23 cellular contexts compared by ENCODE assay signal in the genomic region with DNA sequence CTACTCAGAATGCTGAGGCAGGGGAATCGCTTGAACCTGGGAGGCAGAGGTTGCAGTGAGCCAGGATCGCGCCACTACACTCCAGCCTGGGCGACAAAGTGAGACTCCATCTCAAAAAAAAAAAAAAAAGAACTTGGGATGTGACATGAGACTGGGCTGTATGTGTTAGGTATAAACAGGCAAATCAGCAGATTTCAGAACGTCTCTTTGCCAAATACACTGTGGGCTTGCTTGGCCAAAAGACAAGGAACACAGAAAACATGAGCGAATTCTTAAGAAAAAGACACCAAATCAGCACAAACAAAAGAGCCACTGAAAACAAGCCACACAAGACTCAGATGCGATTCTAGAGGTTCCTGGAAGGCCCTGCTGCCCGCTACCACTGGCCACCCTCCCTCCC. TPM values are rescaled to one million over a fixed set of nuclear protein-coding genes. Genes with fewer than 3 reads are reported as not detected.
A peak's percentile ranks its signal among the peaks of the same experiment; 100 is the strongest.
DNase-seq lines count a peak whose midpoint lies in the region; ATAC-seq, FAIRE-seq and TF ChIP-seq lines count a peak whose summit lies in the region.
"Had no signal": no experiment of that assay in that cellular context is flagged by ENCODE, and none has a peak within 500 bp of the region (broad histone marks: within the 10 kb centered on the region; RNA-seq: fewer than 3 reads in every experiment).

No MANE protein-coding gene starts in this region.

- CTCF ChIA-PET in K562 (lab: Yijun Ruan, JAX; ENCODE audit: low intra/inter-chr PET ratio) = interaction anchor here (0.7 kb wide), 1 partner anchor 1058 kb away, joined by 5 read pairs; no protein-coding TSS in a partner anchor

- no peaks in the 10 kb centered on the region for H3K9me3 Mint-ChIP-seq in GM23338
- H3K9me3 Mint-ChIP-seq: CD4-positive, alpha-beta memory T cell; HFFc6 had no signal

- TF ChIP-seq EP300 in K562 (IDR thresholded peaks at IDR 0.05; ENCODE audit: low read length) = no peak

- intact Hi-C loops in K562 (cut with micrococcal nuclease) = no loop called here

- TF ChIP-seq CTCF in GM23338 (conservative IDR thresholded peaks at IDR 0.05; ENCODE audit: low read depth in 2 of 2) = no peak
- TF ChIP-seq CTCF in K562 (IDR thresholded peaks at IDR 0.05 in 2 of 3, conservative IDR thresholded peaks at IDR 0.05 in 1 of 3; ENCODE audit: insufficient read depth in 2 of 3, low read depth in 1 of 3, low read length in 3 of 3) = no peak

- H3K4me3 ChIP-seq in GM23338 (no peak overlapping the region), K562 (no peak overlapping the region)
- H3K4me3 ChIP-seq: BLaER1, GM12878 had no signal

- H3K4me3 Mint-ChIP-seq in GM23338 = no peak overlapping the region
- H3K4me3 Mint-ChIP-seq: CD14-positive monocyte; CD4-positive, alpha-beta memory T cell; HFFc6 had no signal

- BruUV-seq in K562 (replicated peaks; lab: Mats Ljungman, UMichigan) = no TSS peak

- FAIRE-seq in K562 (lab: Jason Lieb, UNC) = no peak
- FAIRE-seq: GM19239 had no signal

- H3K9me2 ChIP-seq in GM23338 (ENCODE audit: insufficient read depth) = no peaks in the 10 kb centered on the region

- no peaks in the 10 kb centered on the region for H3F3A ChIP-seq in GM23338 (replicated peaks; ENCODE audit: low read depth)

- 17% methylated on average over 7 of the region's 8 CpGs for WGBS in K562 (ENCODE audit: insufficient coverage, low coverage, missing lambda C conversion rate)

- peaks cover 4% of the 10 kb centered on the region; the same call in 1 of the 3 replicates for H3K36me3 Mint-ChIP-seq in GM23338 (ENCODE audit: low read depth)

- H4K20me1 ChIP-seq in GM23338 (replicated peaks; ENCODE audit: insufficient read depth) = no peaks in the 10 kb centered on the region
- no peaks in the 10 kb centered on the region for H4K20me1 ChIP-seq in K562 (replicated peaks; ENCODE audit: control insufficient read depth, insufficient read depth, low read length)
- H4K20me1 ChIP-seq: BLaER1 had no signal

- no peaks in the 10 kb centered on the region for H3K27me3 ChIP-seq in GM23338 (ENCODE audit: insufficient read depth)
- peaks cover 40 to 77% of the 10 kb centered on the region in 2 experiments for H3K27me3 ChIP-seq in K562 (ENCODE audit: control insufficient read depth in 2 of 2, insufficient read depth in 2 of 2, low read length in 2 of 2)
- H3K27me3 ChIP-seq: BLaER1 had no signal

- H3K4me1 ChIP-seq in GM23338 (ENCODE audit: insufficient read depth) = 0 out of 2 replicates have a peak, but pooled peaks cover 10% of the 10 kb centered on the region
- H3K4me1 ChIP-seq in K562 (replicated peaks in 1 of 2; ENCODE audit: control insufficient read depth in 2 of 2, insufficient read depth in 2 of 2, low read length in 2 of 2) = peaks cover 0 to 7% of the 10 kb centered on the region in 2 experiments; a peak in 1 of 5 replicates

- no peaks in the 10 kb centered on the region for H3K36me3 ChIP-seq in GM23338 (ENCODE audit: insufficient read depth)
- no peaks in the 10 kb centered on the region for H3K36me3 ChIP-seq in K562 (ENCODE audit: control insufficient read depth, insufficient read depth, low read length)
- H3K36me3 ChIP-seq: BLaER1 had no signal

- POLR2A ChIA-PET in K562 (lab: Yijun Ruan, JAX) = interaction anchor here (0.6 to 1.3 kb wide), 4 partner anchors 11 to 627 kb away, joined by 3 to 4 read pairs (median 4); no protein-coding TSS in a partner anchor

- TF ChIP-seq POLR2A in K562 (conservative IDR thresholded peaks at IDR 0.05) = no peak

- H2AFZ ChIP-seq in GM23338 (peak overlapping the region; percentile 32; the same call in 1 of the 2 replicates), K562 (ENCODE audit: low read depth, low read length) (no peak overlapping the region)

- H3K27ac ChIP-seq in GM23338 (ENCODE audit: low read depth) (no peak overlapping the region), K562 (ENCODE audit: extremely low read depth, low read depth, low read length) (no peak overlapping the region)
- H3K27ac ChIP-seq: BLaER1, HL-60 had no signal

- H3K9ac ChIP-seq in K562 (ENCODE audit: insufficient read depth in 1 of 2, low read depth in 2 of 2, low read length in 2 of 2) = no peak overlapping the region
- H3K9ac ChIP-seq: BLaER1 had no signal

- no peak for DNase-seq in GM23338 (ENCODE audit: low spot score)
- DNase-seq in RPMI8226 = peak; percentile 49
- no peak for DNase-seq in K562 (ENCODE audit: extremely low read depth in 1 of 4, low spot score in 3 of 4)
- peak; percentile 8 for DNase-seq in stromal cell of bone marrow (ENCODE audit: low read depth)
- DNase-seq in NCI-H2196 (lab: John Stamatoyannopoulos, UW; ENCODE audit: unreplicated experiment) = no peak
- DNase-seq in activated gamma-delta T cell (lab: John Stamatoyannopoulos, UW) = no peak
- no peak for DNase-seq in stimulated activated CD4-positive, alpha-beta T cell treated with anti-CD3 and anti-CD28 coated beads, Interleukin-12 subunit alpha, Interleukin-12 subunit beta, amount 100 ng/mL, for 4 hours
- DNase-seq: 8988T; CD4-positive, alpha-beta memory T cell; DMS79 treated with DMSO at 0.1 percent for 48 hours; GF-D8; HCEC 1CT; HFFc6 had no signal

- H3K4me1 Mint-ChIP-seq in GM23338 = peaks cover 21% of the 10 kb centered on the region

- no peaks in the 10 kb centered on the region for H3K9me1 ChIP-seq in K562 (ENCODE audit: control insufficient read depth, insufficient read depth, low read length)

- in situ Hi-C loops in K562 (cut with MboI) = no loop called here

- H3K27me3 Mint-ChIP-seq in GM23338 (ENCODE audit: insufficient read depth, low read depth, poor library complexity) = peaks cover 8% of the 10 kb centered on the region

- H3K27ac Mint-ChIP-seq in GM23338 = no peak overlapping the region
- H3K27ac Mint-ChIP-seq: CD14-positive monocyte, HFFc6 had no signal

- no peak for ATAC-seq in GM23338
- no peak for ATAC-seq in K562
- ATAC-seq in GM18861 (IDR thresholded peaks at IDR 0.05; ENCODE audit: unreplicated experiment) = no peak
- ATAC-seq: GM12878 had no signal

- TF ChIP-seq RAD21 in K562 (CRISPR knock-in tag; conservative IDR thresholded peaks at IDR 0.05 in 1 of 2, IDR thresholded peaks at IDR 0.05 in 1 of 2) = no peak

- no peaks in the 10 kb centered on the region for H3K79me2 ChIP-seq in GM23338 (replicated peaks; ENCODE audit: insufficient read depth)
- H3K79me2 ChIP-seq in K562 (ENCODE audit: control insufficient read depth, insufficient read depth, low read length) = no peaks in the 10 kb centered on the region

- no peak overlapping the region for H3K4me2 ChIP-seq in GM23338
- no peak overlapping the region for H3K4me2 ChIP-seq in K562 (ENCODE audit: insufficient read depth, low read length)
- H3K4me2 ChIP-seq: BLaER1 had no signal

- no peaks in the 10 kb centered on the region for H3K9me3 ChIP-seq in K562 (replicated peaks; ENCODE audit: control insufficient read depth, insufficient read depth, low read depth, low read length)
- H3K9me3 ChIP-seq: BLaER1 had no signal

TF ChIP-seq in GM23338, 12 proteins besides CTCF, POLR2A, EP300 and RAD21 (continues in another document):
- TF ChIP-seq EZH2phosphoT487 (IDR thresholded peaks at IDR 0.05; ENCODE audit: unreplicated experiment) (no peak), JUNB (IDR thresholded peaks at IDR 0.05; ENCODE audit: unreplicated experiment) (no peak)

RNA-seq across cellular contexts. Expression of a gene that starts 12.5 kb away (rescaled TPM):
- 0.19 and 1.2 TPM in 2 replicates for total RNA-seq in GM23338 (2014; rRNA removed; shearing (Covaris generic))
- polyA plus RNA-seq in GM23338 (2016; fragmentation: Nextera tagmentation; extraction: Ambion mirVana) (0.47 and 0.78 TPM in 2 replicates), K562 (2011; rRNA removed) (0.07 TPM in 1 of 2 replicates, not detected in the other), K562 (2014; fragmentation: Illumina TruSeq; extraction: Trizol) (0.12 and 0.32 TPM in 2 replicates), K562 (2014; fragmentation: Nextera tagmentation; extraction: Ambion mirVana) (under 1 TPM; 0.08 to 0.17 TPM), K562 (2014; rRNA removed) (not detected in 2 replicates)
- total RNA-seq in K562 (2011; cell fraction: chromatin; rRNA removed; ENCODE audit: low replicate concordance) = not detected in 2 replicates
- not detected in 2 replicates for total RNA-seq in K562 (2011; cell fraction: nucleolus; rRNA removed)
- not detected in 2 replicates for total RNA-seq in K562 (2011; cell fraction: nucleoplasm; rRNA removed)
- total RNA-seq in K562 (2014; rRNA removed) (0.12 TPM in 1 of 2 replicates, not detected in the other), K562 (2014; rRNA removed; fragmentation: Illumina TruSeq; extraction: Trizol) (0.16 and 0.22 TPM in 2 replicates), K562 (2015; rRNA removed; fragmentation: Illumina TruSeq; extraction: Trizol) (not detected in 2 replicates), K562 (2021) (0.16 and 0.22 TPM in 2 replicates)
- not detected in 2 replicates for polyA plus RNA-seq in K562 (2011; cell fraction: cytosol; rRNA removed)
- polyA plus RNA-seq in K562 (2011; cell fraction: nucleus; rRNA removed) = not detected in 2 replicates
- 0.07 and 0.14 TPM in 2 replicates for polyA plus RNA-seq in K562 (2012)
- polyA minus RNA-seq in K562 (2011; rRNA and poly(A)+ RNA removed) = not detected in 2 replicates
- not detected in 2 replicates for polyA minus RNA-seq in K562 (2011; cell fraction: cytosol; rRNA and poly(A)+ RNA removed)
- polyA minus RNA-seq in K562 (2011; cell fraction: nucleus; rRNA and poly(A)+ RNA removed) = not detected in 2 replicates
- total RNA-seq: HT1080 had no signal

RNA-seq across cellular contexts. Expression of a gene that starts 38.3 kb away (rescaled TPM):
- total RNA-seq in GM23338 (2014; rRNA removed; shearing (Covaris generic)) = not detected in 2 replicates
- polyA plus RNA-seq in GM23338 (2016; fragmentation: Nextera tagmentation; extraction: Ambion mirVana) = not detected in 2 replicates
- not detected in 2 replicates for total RNA-seq in K562 (2011; cell fraction: chromatin; rRNA removed; ENCODE audit: low replicate concordance)
- total RNA-seq in K562 (2011; cell fraction: nucleolus; rRNA removed) = not detected in 2 replicates
- not detected in 2 replicates for total RNA-seq in K562 (2011; cell fraction: nucleoplasm; rRNA removed)
- total RNA-seq in K562 (2014; rRNA removed) = not detected in 2 replicates
- total RNA-seq in K562 (2014; rRNA removed; fragmentation: Illumina TruSeq; extraction: Trizol) = not detected in 2 replicates
- total RNA-seq in K562 (2015; rRNA removed; fragmentation: Illumina TruSeq; extraction: Trizol) = not detected in 2 replicates
- total RNA-seq in K562 (2021) = not detected in 2 replicates
- not detected in 2 replicates for polyA plus RNA-seq in K562 (2011; rRNA removed)
- not detected in 2 replicates for polyA plus RNA-seq in K562 (2011; cell fraction: cytosol; rRNA removed)
- polyA plus RNA-seq in K562 (2011; cell fraction: nucleus; rRNA removed) = not detected in 2 replicates
- polyA plus RNA-seq in K562 (2012) = not detected in 2 replicates
- not detected in 2 replicates for polyA plus RNA-seq in K562 (2014; fragmentation: Illumina TruSeq; extraction: Trizol)
- not detected for polyA plus RNA-seq in K562 (2014; fragmentation: Nextera tagmentation; extraction: Ambion mirVana)
- not detected in 2 replicates for polyA plus RNA-seq in K562 (2014; rRNA removed)
- polyA minus RNA-seq in K562 (2011; rRNA and poly(A)+ RNA removed) = not detected in 2 replicates
- polyA minus RNA-seq in K562 (2011; cell fraction: cytosol; rRNA and poly(A)+ RNA removed) = not detected in 2 replicates
- not detected in 2 replicates for polyA minus RNA-seq in K562 (2011; cell fraction: nucleus; rRNA and poly(A)+ RNA removed)
- total RNA-seq: A673; CD4-positive, alpha-beta memory T cell; H4; HFFc6; HT1080 had no signal
- polyA plus RNA-seq: AG04450; CD14-positive monocyte; CD4-positive, alpha-beta memory T cell had no signal

Comparison
In these comparisons a context has a peak if more than half of its experiments do, and no peak if none do; other contexts are left out.
1. DNase-seq: peak in RPMI8226 (single experiment) and stromal cell of bone marrow (single experiment); none in GM23338 (single experiment), K562 (0 of 4), NCI-H2196 (single experiment), activated gamma-delta T cell (single experiment) and stimulated activated CD4-positive, alpha-beta T cell treated with anti-CD3 and anti-CD28 coated beads, Interleukin-12 subunit alpha, Interleukin-12 subunit beta, amount 100 ng/mL, for 4 hours (single experiment).